Comparison of ENCODE assay signal across 11 cellular contexts in the genomic region with DNA sequence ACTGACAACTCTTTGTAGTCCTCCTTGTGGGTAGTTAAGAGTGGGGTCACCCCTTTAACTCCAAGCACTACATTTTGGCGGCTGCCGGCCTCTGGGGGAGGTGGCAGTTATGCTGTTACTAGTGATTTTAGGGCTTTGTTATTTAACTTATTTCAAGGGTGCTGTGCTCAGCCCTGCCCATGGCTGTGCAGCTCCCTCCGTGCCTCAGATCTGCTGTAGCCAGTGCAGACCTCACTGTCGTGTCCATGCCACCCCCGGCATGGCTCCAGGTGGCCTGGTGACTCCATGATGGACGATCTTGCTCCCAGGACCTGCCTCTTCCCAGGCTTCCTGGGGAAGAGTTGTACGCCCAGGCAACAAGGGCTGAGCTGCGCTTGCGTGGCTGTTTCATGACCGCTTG. TPM values are rescaled to one million over a fixed set of nuclear protein-coding genes. Genes with fewer than 3 reads are reported as not detected.
DNase-seq lines count a peak whose midpoint lies in the region; ATAC-seq and TF ChIP-seq lines count a peak whose summit lies in the region.
"Had no signal": no experiment of that assay in that cellular context is flagged by ENCODE, and none has a peak within 500 bp of the region (broad histone marks: within the 10 kb centered on the region; RNA-seq: fewer than 3 reads in every experiment).

No MANE protein-coding gene starts in this region.

- H3K9ac ChIP-seq in BLaER1, result peak overlapping the region; percentile 79

- H3K27ac Mint-ChIP-seq in HFFc6 (peak overlapping the region; percentile 73), brain (peak overlapping the region; percentile 18 to 94 (median 88))
- H3K27ac Mint-ChIP-seq in naive thymus-derived CD8-positive, alpha-beta T cell, result peak overlapping the region; percentile 88 to 99 (median 96)

- H3K36me3 Mint-ChIP-seq in HFFc6 (ENCODE audit: low read depth), result peaks cover 20% of the 10 kb centered on the region
- H3K36me3 Mint-ChIP-seq in brain, result peaks cover 12% of the 10 kb centered on the region
- peaks cover 0 to 10% (median 6%) of the 10 kb centered on the region in 3 donors for H3K36me3 Mint-ChIP-seq in naive thymus-derived CD8-positive, alpha-beta T cell

- ATAC-seq in naive thymus-derived CD8-positive, alpha-beta T cell, result no peak
- ATAC-seq in HG02970 (IDR thresholded peaks at IDR 0.05; ENCODE audit: low FRiP score, unreplicated experiment), result no peak
- ATAC-seq in GM21717 (IDR thresholded peaks at IDR 0.05; ENCODE audit: unreplicated experiment), result no peak

- peak overlapping the region; percentile 57 for H3K4me3 ChIP-seq in BLaER1
- no peak overlapping the region for H3K4me3 ChIP-seq in tibial artery

- H3K4me1 ChIP-seq in BLaER1 (peaks cover 98% of the 10 kb centered on the region), tibial artery (peaks cover 0 to 50% (median 21%) of the 10 kb centered on the region in 4 donors)

- H3K9me3 Mint-ChIP-seq in HFFc6 (no peaks in the 10 kb centered on the region), brain (no peaks in the 10 kb centered on the region)
- H3K9me3 Mint-ChIP-seq in naive thymus-derived CD8-positive, alpha-beta T cell, result no peaks in the 10 kb centered on the region

- no peak overlapping the region for H3K4me3 Mint-ChIP-seq in HFFc6
- peak overlapping the region in 2 of 5 experiments; percentile 24 to 32 for H3K4me3 Mint-ChIP-seq in brain
- H3K4me3 Mint-ChIP-seq in naive thymus-derived CD8-positive, alpha-beta T cell, result peak overlapping the region in 8 of 10 donors; percentile 67 to 84 (median 78)

- POLR2A ChIA-PET in naive thymus-derived CD8-positive, alpha-beta T cell (lab: Charles Lee), result interaction anchor here (0.5 to 3.6 kb wide), 6 partner anchors 13 to 1193 kb away, joined by 3 to 22 read pairs (median 4); partner anchors contain the start of genes ANKS1A and UQCC2

- TF ChIP-seq CTCF in HFFc6 (IDR thresholded peaks at IDR 0.05) (no peak), brain (conservative IDR thresholded peaks at IDR 0.05) (no peak), tibial artery (IDR thresholded peaks at IDR 0.05) (no peak)

- H3K27me3 Mint-ChIP-seq in HFFc6 (ENCODE audit: insufficient read depth), result no peaks in the 10 kb centered on the region; the same call in 1 of the 2 replicates
- no peaks in the 10 kb centered on the region for H3K27me3 Mint-ChIP-seq in brain
- no peaks in the 10 kb centered on the region for H3K27me3 Mint-ChIP-seq in naive thymus-derived CD8-positive, alpha-beta T cell

- H4K20me1 ChIP-seq in BLaER1, result no peaks in the 10 kb centered on the region

- H3K27ac ChIP-seq in BLaER1, result peak overlapping the region; percentile 95
- peak overlapping the region in 1 of 2 donors; percentile 43 for H3K27ac ChIP-seq in tibial artery

- intact Hi-C loops in tibial artery (cut with DNase I; ENCODE audit: low total_unique reads), result loop anchor here (5.0 kb wide), 1 partner anchor 109 kb away; no protein-coding TSS in a partner anchor

- DNase-seq in HFFc6 (no peak), NCI-H2107 treated with DMSO at 0.1 percent for 48 hours (lab: John Stamatoyannopoulos, UW; ENCODE audit: unreplicated experiment) (no peak), tibial artery (no peak)
- DNase-seq in naive thymus-derived CD8-positive, alpha-beta T cell, result no peak
- DNase-seq: cortex of kidney; stimulated activated CD8-positive, alpha-beta memory T cell treated with anti-CD3 and anti-CD28 coated beads, Interleukin-4, amount 100 ng/mL, for 48 hours had no signal

- H3K36me3 ChIP-seq in BLaER1, result peaks cover 10% of the 10 kb centered on the region
- peaks cover 0 to 66% (median under 1%) of the 10 kb centered on the region in 3 donors for H3K36me3 ChIP-seq in tibial artery

- H3K9me3 ChIP-seq in BLaER1, result no peaks in the 10 kb centered on the region
- H3K9me3 ChIP-seq in tibial artery, result no peaks in the 10 kb centered on the region

- H3K4me1 Mint-ChIP-seq in HFFc6 (ENCODE audit: low read depth) (peaks cover 70% of the 10 kb centered on the region), brain (peaks cover 85% of the 10 kb centered on the region)
- H3K4me1 Mint-ChIP-seq in naive thymus-derived CD8-positive, alpha-beta T cell, result peaks cover 27 to 77% (median 76%) of the 10 kb centered on the region in 4 donors

- H3K27me3 ChIP-seq in BLaER1 (no peaks in the 10 kb centered on the region), tibial artery (no peaks in the 10 kb centered on the region)

- peak overlapping the region; percentile 89 for H3K4me2 ChIP-seq in BLaER1

RNA-seq across cellular contexts. Expression of gene UQCC2, which starts 15.4 kb away (rescaled TPM):
- 100 to 1,000 TPM; 109 to 167 (median 140) TPM for total RNA-seq in HFFc6 (2021; fragmentation: NEBNext Ultra II Directional; extraction: Animal tissue kit (Norgen Biotek cat#: 25700))
- 148 TPM for polyA plus RNA-seq in brain (ENCODE audit: insufficient read depth, low read depth, low replicate concordance)
- 10 to 100 TPM; 23.3 to 24.7 TPM for total RNA-seq in naive thymus-derived CD8-positive, alpha-beta T cell
- polyA plus RNA-seq in naive thymus-derived CD8-positive, alpha-beta T cell, result 10 to 100 TPM; 44.4 to 57.7 (median 56.2) TPM

RNA-seq across cellular contexts. Expression of gene IP6K3, which starts 50.6 kb away (rescaled TPM):
- under 1 TPM in 4 of 6 experiments, not detected in 2; 0.25 to 0.83 (median 0.50) TPM for total RNA-seq in HFFc6 (2021; fragmentation: NEBNext Ultra II Directional; extraction: Animal tissue kit (Norgen Biotek cat#: 25700))
- 6.4 TPM for polyA plus RNA-seq in brain (ENCODE audit: insufficient read depth, low read depth, low replicate concordance)
- not detected for total RNA-seq in naive thymus-derived CD8-positive, alpha-beta T cell
- not detected for polyA plus RNA-seq in naive thymus-derived CD8-positive, alpha-beta T cell
- total RNA-seq: T-helper 1 cell treated with Interleukin-12 subunit alpha and Interleukin-12 subunit beta and Interleukin-4 antibody, amounts not matched to agents 30 ng/mL and 1 ng/mL, for 36 hours had no signal

Comparison
In these comparisons a context has a peak if more than half of its experiments do, and no peak if none do; other contexts are left out.
1. RNA of gene UQCC2, which starts 15.4 kb away (total RNA-seq): 109 to 167 TPM in HFFc6; 23.3 to 24.7 TPM in naive thymus-derived CD8-positive, alpha-beta T cell; every median in the first group is over 4 times any median in the second.
2. Peak in every context shown above with its lines, with median percentiles within 50 percentile points of each other: H3K27ac Mint-ChIP-seq.